In the genomic region with DNA sequence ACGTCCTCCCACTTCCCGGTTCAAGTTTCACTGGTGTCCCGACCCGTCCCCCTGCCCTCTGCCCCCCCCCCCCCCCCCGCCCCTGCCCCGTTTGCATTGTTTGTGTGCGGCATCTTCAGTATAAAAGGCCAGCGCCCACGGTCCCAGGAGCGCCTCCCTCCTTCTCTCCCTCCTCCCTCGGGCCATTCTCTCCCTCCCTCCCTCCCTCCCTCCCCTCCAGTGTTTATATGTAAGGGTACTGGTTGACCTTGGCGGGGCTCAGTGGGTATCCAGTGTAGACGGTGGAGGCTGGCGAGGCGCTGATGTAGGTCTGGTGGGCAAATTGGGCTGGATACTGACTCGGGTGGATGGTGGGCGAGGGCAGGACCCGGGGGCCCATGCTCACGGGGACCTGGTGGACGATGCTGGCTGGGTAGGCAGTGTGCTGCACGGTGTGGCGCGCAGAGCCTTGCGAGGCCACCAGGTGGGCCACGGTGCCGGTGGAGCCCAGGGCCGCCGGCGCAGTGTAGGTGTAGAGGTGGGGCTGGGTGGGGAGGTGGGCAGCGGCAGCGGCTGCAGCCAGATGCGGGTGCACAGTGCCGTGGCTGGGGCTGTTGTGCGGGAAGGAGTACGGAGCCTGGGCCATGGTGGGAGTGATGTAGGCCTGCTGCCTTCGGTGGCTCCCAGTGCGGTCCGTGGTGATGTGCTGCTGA, we compare ENCODE assay signal across 23 cellular contexts. TPM values are rescaled to one million over a fixed set of nuclear protein-coding genes. Genes with fewer than 3 reads are reported as not detected.
"Had no signal": no experiment of that assay in that cellular context is flagged by ENCODE, and none has a peak within 500 bp of the region (broad histone marks: within the 10 kb centered on the region; RNA-seq: fewer than 3 reads in every experiment).

No MANE protein-coding gene starts in this region.

- H3K27me3 ChIP-seq: body of pancreas, heart left ventricle, neural progenitor cell, ovary, transverse colon had no signal

- DNase-seq: activated CD4-positive, alpha-beta memory T cell treated with anti-CD3 and anti-CD28 coated beads, Interleukin-2, amount 10 ng/mL, durations not matched to agents 7 days and 5 days; activated CD4-positive, alpha-beta T cell treated with anti-CD3 and anti-CD28 coated beads for 36 hours; activated gamma-delta T cell treated with Interleukin-2 at 50 U/mL for 16 hours; activated naive CD8-positive, alpha-beta T cell treated with anti-CD3 and anti-CD28 coated beads for 36 hours; amygdala; body of pancreas; cortex of kidney; effector memory CD8-positive, alpha-beta T cell; foreskin melanocyte; heart left ventricle; lower lobe of right lung; stimulated activated CD4-positive, alpha-beta T cell treated with anti-CD3 and anti-CD28 coated beads, Interleukin-12 subunit alpha, Interleukin-12 subunit beta, amount 100 ng/mL, for 4 hours; stimulated activated CD4-positive, alpha-beta T cell treated with anti-CD3 and anti-CD28 coated beads, Interleukin-2, amount 100 ng/mL, for 24 hours; T-helper 1 cell; transverse colon; WERI-Rb-1 had no signal

- H3K27ac ChIP-seq: body of pancreas, epithelial cell of prostate, lower lobe of right lung, neural progenitor cell, ovary, transverse colon, WERI-Rb-1 had no signal

- H3K9me3 ChIP-seq: body of pancreas, heart left ventricle, lower lobe of right lung, ovary, transverse colon had no signal

- H3K36me3 ChIP-seq: neural progenitor cell, ovary had no signal

- H3K4me1 ChIP-seq: body of pancreas, lower lobe of right lung, transverse colon had no signal

- H3K4me3 ChIP-seq: body of pancreas, heart left ventricle, lower lobe of right lung, neural progenitor cell, ovary, transverse colon had no signal

- ATAC-seq: activated CD4-positive, alpha-beta T cell treated with anti-CD3 and anti-CD28 coated beads for 36 hours; body of pancreas; effector memory CD8-positive, alpha-beta T cell; heart left ventricle; SK-N-SH treated with all-trans-retinoic acid at 6 μM for 48 hours; stimulated activated effector memory CD8-positive, alpha-beta T cell treated with anti-CD3 and anti-CD28 coated beads, Interleukin-12 subunit alpha, Interleukin-12 subunit beta, amount 100 ng/mL, for 72 hours had no signal

RNA-seq across cellular contexts. Expression of gene CLEC2L, which starts 49.4 kb away (rescaled TPM):
- total RNA-seq: activated CD4-positive, alpha-beta memory T cell treated with anti-CD3 and anti-CD28 coated beads, Interleukin-2, amount 10 ng/mL, durations not matched to agents 7 days and 5 days; activated CD4-positive, alpha-beta T cell treated with anti-CD3 and anti-CD28 coated beads for 36 hours; activated naive CD8-positive, alpha-beta T cell treated with anti-CD3 and anti-CD28 coated beads for 36 hours; body of pancreas; fibroblast of lung; lower lobe of right lung; pulmonary artery endothelial cell had no signal
- polyA plus RNA-seq: fibroblast of lung, heart left ventricle had no signal
